Comparison of ENCODE assay signal across 8 cellular contexts in the genomic region with DNA sequence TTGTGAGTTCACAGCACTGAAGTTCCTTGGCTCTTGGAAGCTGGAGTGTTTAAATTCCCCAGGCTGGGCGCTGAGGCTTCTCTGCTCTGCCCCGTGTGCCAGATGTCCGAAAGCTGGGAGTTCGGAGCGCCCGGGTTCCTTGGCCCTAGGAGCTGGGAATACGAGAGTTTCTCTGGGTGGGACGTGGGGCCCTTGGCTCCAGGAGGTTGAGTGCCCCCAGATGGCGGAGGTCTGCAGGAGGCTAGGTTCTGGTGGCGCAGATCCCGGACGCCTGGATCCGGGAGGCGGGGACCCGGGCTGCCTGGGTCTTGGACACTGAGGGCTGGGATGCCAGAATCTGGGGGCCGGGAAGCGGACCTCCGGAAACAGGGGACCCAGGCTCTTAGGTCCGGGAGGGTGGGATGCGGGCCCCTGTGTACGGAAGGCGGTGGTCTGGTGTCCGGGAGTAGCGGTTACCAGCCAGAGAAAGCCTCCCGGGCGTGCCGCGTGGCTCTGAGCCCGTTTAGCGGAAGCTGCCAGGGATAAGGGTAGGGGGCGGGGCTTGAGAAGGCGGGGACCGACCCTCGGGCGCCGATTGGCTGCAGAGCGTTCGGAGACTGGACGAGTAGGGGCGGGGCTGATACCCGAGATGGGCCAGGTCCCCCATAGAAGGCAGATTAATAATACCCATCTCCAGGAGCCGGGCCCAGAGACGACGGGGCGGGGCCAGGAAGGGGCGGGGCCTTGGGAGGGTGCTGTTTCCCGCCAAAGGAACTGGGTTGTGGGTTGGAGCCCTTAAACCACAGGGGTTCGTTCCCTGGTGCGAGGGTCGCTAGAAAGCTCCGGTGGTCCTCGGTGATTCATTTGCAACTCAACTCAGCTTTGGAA. TPM values are rescaled to one million over a fixed set of nuclear protein-coding genes. Genes with fewer than 3 reads are reported as not detected.
DNase-seq lines count a peak whose midpoint lies in the region; ATAC-seq, FAIRE-seq and TF ChIP-seq lines count a peak whose summit lies in the region.

A gene (minus strand): TSS at position 494 of the 867 bp plus-strand sequence. CDS start 629 bp downstream, outside the sequence.

- RAD21 ChIA-PET in HCT116 (lab: Charles Lee; ENCODE audit: low non-redundant PET in 1 of 2, low total read pairs in 2 of 2, uncharacterized antibody in 2 of 2, unreplicated experiment in 2 of 2) = interaction anchor here (0.7 to 1.0 kb wide), 2 partner anchors 23 to 42 kb away, joined by 3 to 4 read pairs; no protein-coding TSS in a partner anchor

- no peak for TF ChIP-seq CTCF in HCT116 (IDR thresholded peaks at IDR 0.05 in 2 of 3, conservative IDR thresholded peaks at IDR 0.05 in 1 of 3; ENCODE audit: borderline replicate concordance in 1 of 3, insufficient read depth in 1 of 3, low read depth in 2 of 3, low read length in 2 of 3)
- peak; percentile 24 for TF ChIP-seq CTCF in neutrophil (IDR thresholded peaks at IDR 0.05)

- BruUV-seq in HCT116 (replicated peaks; lab: Mats Ljungman, UMichigan) = TSS peak; percentile 68

- peaks cover 4% of the 10 kb centered on the region; the same call in 1 of the 2 replicates for H4K20me1 ChIP-seq in HCT116 (ENCODE audit: insufficient read depth)

- H3K27me3 ChIP-seq in HCT116 (ENCODE audit: insufficient read depth, low read length) (no peaks in the 10 kb centered on the region), SJSA1 (replicated peaks) (no peaks in the 10 kb centered on the region), neutrophil (peaks cover 4% of the 10 kb centered on the region), subcutaneous abdominal adipose tissue (ENCODE audit: control insufficient read depth in 5 of 5, insufficient read depth in 4 of 5, low read length in 5 of 5) (no peaks in the 10 kb centered on the region)

- peak within 1 kb of the TSS; percentile 91 for H3K27ac ChIP-seq in HCT116 (ENCODE audit: low read depth, low read length)
- H3K27ac ChIP-seq in SJSA1 = peak within 1 kb of the TSS; percentile 90
- peak within 1 kb of the TSS; percentile 80 for H3K27ac ChIP-seq in neutrophil
- peak within 1 kb of the TSS; percentile 100 for H3K27ac ChIP-seq in subcutaneous abdominal adipose tissue (ENCODE audit: low read depth, low read length)

- CTCF ChIA-PET in HCT116 (lab: Charles Lee) = interaction anchor here (0.6 kb wide), 2 partner anchors 41 to 52 kb away, joined by 3 to 6 read pairs; no protein-coding TSS in a partner anchor

- intact Hi-C loops in HCT116 (cut with micrococcal nuclease) = loop anchor here (5.0 kb wide), 1 partner anchor 44 kb away; no protein-coding TSS in a partner anchor

- H3K36me3 ChIP-seq in HCT116 (ENCODE audit: control insufficient read depth in 1 of 2, insufficient read depth in 2 of 2, low read length in 2 of 2) = peaks cover 4 to 22% of the 10 kb centered on the region in 2 experiments; a peak in 3 of 4 replicates
- peaks cover 39% of the 10 kb centered on the region for H3K36me3 ChIP-seq in SJSA1
- H3K36me3 ChIP-seq in neutrophil = no peaks in the 10 kb centered on the region
- peaks cover 0 to 8% (median 6%) of the 10 kb centered on the region in 5 donors for H3K36me3 ChIP-seq in subcutaneous abdominal adipose tissue (ENCODE audit: control insufficient read depth in 5 of 5, insufficient read depth in 5 of 5, low read length in 5 of 5)

- no peak for FAIRE-seq in frontal cortex (lab: Jason Lieb, UNC)

- peak; percentile 83 for ATAC-seq in HCT116

- H3K9ac ChIP-seq in HCT116 (ENCODE audit: low read length) (peak within 1 kb of the TSS; percentile 92), subcutaneous abdominal adipose tissue (ENCODE audit: low read length in 5 of 5) (peak within 1 kb of the TSS; percentile 48 to 98 (median 91))

- no peak for TF ChIP-seq RAD21 in HCT116 (IDR thresholded peaks at IDR 0.05; ENCODE audit: low read depth)

- H2AFZ ChIP-seq in HCT116 (ENCODE audit: low read depth, low read length, poor library complexity, severe bottlenecking) = no peak within 1 kb of the TSS

- no peaks in the 10 kb centered on the region for H3K9me3 ChIP-seq in HCT116 (ENCODE audit: control insufficient read depth in 1 of 2, insufficient read depth in 1 of 2, low read depth in 1 of 2, low read length in 2 of 2)
- no peaks in the 10 kb centered on the region; the same call in 1 of the 2 replicates for H3K9me3 ChIP-seq in SJSA1 (replicated peaks)
- H3K9me3 ChIP-seq in neutrophil = no peaks in the 10 kb centered on the region
- H3K9me3 ChIP-seq in subcutaneous abdominal adipose tissue (ENCODE audit: control insufficient read depth in 5 of 5, low read length in 5 of 5) = no peaks in the 10 kb centered on the region

- H3K79me2 ChIP-seq in HCT116 (ENCODE audit: insufficient read depth, low read length) = peaks cover 51% of the 10 kb centered on the region

- POLR2A ChIA-PET in HCT116 (lab: Charles Lee) = interaction anchor here (0.6 to 3.4 kb wide), 13 partner anchors 8 to 1500 kb away, joined by 3 to 26 read pairs (median 5); no protein-coding TSS in a partner anchor

- no peaks in the 10 kb centered on the region for H3K9me2 ChIP-seq in HCT116 (ENCODE audit: insufficient read depth)

- peak; percentile 70 for DNase-seq in G401 (ENCODE audit: low spot score)
- peak; percentile 94 for DNase-seq in HCT116 (ENCODE audit: low read depth, low spot score)
- DNase-seq in NAMALWA (ENCODE audit: low spot score) = peak; percentile 98
- DNase-seq in SJSA1 (ENCODE audit: low read depth in 1 of 2, low spot score in 2 of 2) = peak; percentile 95 to 99
- peak; percentile 95 for DNase-seq in activated gamma-delta T cell treated with Interleukin-2 at 50 U/mL for 16 hours
- peak; percentile 74 to 87 for DNase-seq in frontal cortex (ENCODE audit: low spot score in 2 of 2)

- H3K4me3 ChIP-seq in HCT116 (replicated peaks in 1 of 2; ENCODE audit: low read depth in 1 of 2, low read length in 2 of 2) = peak within 1 kb of the TSS; percentile 93 to 96
- peak within 1 kb of the TSS; percentile 65 for H3K4me3 ChIP-seq in SJSA1
- peak within 1 kb of the TSS; percentile 73 to 80 for H3K4me3 ChIP-seq in neutrophil (ENCODE audit: low read depth in 1 of 2, low read length in 1 of 2)
- H3K4me3 ChIP-seq in subcutaneous abdominal adipose tissue (ENCODE audit: low read depth in 1 of 5, low read length in 5 of 5) = peak within 1 kb of the TSS; percentile 83 to 92 (median 89)

- in situ Hi-C loops in G401 (cut with HindIII; ENCODE audit: low sequenced_read_pairs) = no loop called here

- peak; percentile 99 for TF ChIP-seq POLR2A in HCT116 (IDR thresholded peaks at IDR 0.05; ENCODE audit: borderline replicate concordance, extremely low read depth, insufficient read depth, insufficient read length)

- peak within 1 kb of the TSS; percentile 77 for H3K4me2 ChIP-seq in HCT116 (ENCODE audit: low read length)

- peaks cover 40 to 57% of the 10 kb centered on the region in 2 experiments for H3K4me1 ChIP-seq in HCT116 (ENCODE audit: control insufficient read depth in 1 of 2, insufficient read depth in 2 of 2, low read length in 2 of 2)
- H3K4me1 ChIP-seq in SJSA1 (replicated peaks) = peaks cover 48% of the 10 kb centered on the region
- peaks cover 47 to 50% of the 10 kb centered on the region in 2 experiments for H3K4me1 ChIP-seq in neutrophil (ENCODE audit: control insufficient read depth in 1 of 2, insufficient read depth in 1 of 2, low read depth in 1 of 2, low read length in 1 of 2)
- peaks cover 9 to 57% (median 43%) of the 10 kb centered on the region in 5 donors for H3K4me1 ChIP-seq in subcutaneous abdominal adipose tissue (ENCODE audit: control insufficient read depth in 5 of 5, insufficient read depth in 5 of 5, low read length in 5 of 5)

TF ChIP-seq in HCT116, 20 proteins besides CTCF, POLR2A, EP300 and RAD21 (continues in another document):
- no peak for TF ChIP-seq FOSL1 (IDR thresholded peaks at IDR 0.05; ENCODE audit: low read depth)
- TF ChIP-seq EZH2 (IDR thresholded peaks at IDR 0.05) = no peak
- no peak for TF ChIP-seq JUND (IDR thresholded peaks at IDR 0.05)
- no peak for TF ChIP-seq EZH2phosphoT487 (IDR thresholded peaks at IDR 0.05; ENCODE audit: borderline replicate concordance)
- peak; percentile 100 for TF ChIP-seq POLR2AphosphoS5 (IDR thresholded peaks at IDR 0.05; ENCODE audit: low read depth, low read length)
- TF ChIP-seq YY1 (IDR thresholded peaks at IDR 0.05; ENCODE audit: extremely low read depth, insufficient replicate concordance, low read depth, low read length) = peak; percentile 36
- no peak for TF ChIP-seq TCF7L2 (IDR thresholded peaks at IDR 0.05; ENCODE audit: borderline replicate concordance, extremely low read depth, insufficient read depth, insufficient read length)
- TF ChIP-seq, protein P1, sequence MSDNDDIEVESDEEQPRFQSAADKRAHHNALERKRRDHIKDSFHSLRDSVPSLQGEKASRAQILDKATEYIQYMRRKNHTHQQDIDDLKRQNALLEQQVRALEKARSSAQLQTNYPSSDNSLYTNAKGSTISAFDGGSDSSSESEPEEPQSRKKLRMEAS (IDR thresholded peaks at IDR 0.05) = peak; percentile 97
- peak; percentile 73 for TF ChIP-seq SP1 (IDR thresholded peaks at IDR 0.05; ENCODE audit: low read depth)
- TF ChIP-seq, protein P2, sequence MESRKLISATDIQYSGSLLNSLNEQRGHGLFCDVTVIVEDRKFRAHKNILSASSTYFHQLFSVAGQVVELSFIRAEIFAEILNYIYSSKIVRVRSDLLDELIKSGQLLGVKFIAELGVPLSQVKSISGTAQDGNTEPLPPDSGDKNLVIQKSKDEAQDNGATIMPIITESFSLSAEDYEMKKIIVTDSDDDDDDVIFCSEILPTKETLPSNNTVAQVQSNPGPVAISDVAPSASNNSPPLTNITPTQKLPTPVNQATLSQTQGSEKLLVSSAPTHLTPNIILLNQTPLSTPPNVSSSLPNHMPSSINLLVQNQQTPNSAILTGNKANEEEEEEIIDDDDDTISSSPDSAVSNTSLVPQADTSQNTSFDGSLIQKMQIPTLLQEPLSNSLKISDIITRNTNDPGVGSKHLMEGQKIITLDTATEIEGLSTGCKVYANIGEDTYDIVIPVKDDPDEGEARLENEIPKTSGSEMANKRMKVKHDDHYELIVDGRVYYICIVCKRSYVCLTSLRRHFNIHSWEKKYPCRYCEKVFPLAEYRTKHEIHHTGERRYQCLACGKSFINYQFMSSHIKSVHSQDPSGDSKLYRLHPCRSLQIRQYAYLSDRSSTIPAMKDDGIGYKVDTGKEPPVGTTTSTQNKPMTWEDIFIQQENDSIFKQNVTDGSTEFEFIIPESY (IDR thresholded peaks at IDR 0.05; ENCODE audit: extremely low read depth, insufficient replicate concordance, low read length) = peak; percentile 73

RNA-seq across cellular contexts. Expression of the gene that starts here (rescaled TPM):
- 153 and 159 TPM in 2 replicates for total RNA-seq in G401 (2014; rRNA removed; shearing (Covaris generic))
- total RNA-seq in HCT116 (2021; ENCODE audit: unreplicated experiment) = 284 TPM
- 346 and 361 TPM in 2 replicates for polyA plus RNA-seq in HCT116 (2012)
- total RNA-seq in SJSA1 (2014; rRNA removed; shearing (Covaris generic)) = 112 and 135 TPM in 2 replicates
- total RNA-seq in frontal cortex = 3.3 TPM

Comparison
In these comparisons a context has a peak if more than half of its experiments do, and no peak if none do; other contexts are left out.
1. Peak in every context shown above with its lines: DNase-seq, ATAC-seq, H3K4me3 ChIP-seq and H3K27ac ChIP-seq.
2. RNA of the gene that starts here (total RNA-seq): 284 TPM in HCT116 (single experiment), 153 to 159 TPM in G401 and 112 to 135 TPM in SJSA1; 3.3 TPM in frontal cortex (single experiment); every median in the first group is over 10 times any median in the second.